In the genomic region with DNA sequence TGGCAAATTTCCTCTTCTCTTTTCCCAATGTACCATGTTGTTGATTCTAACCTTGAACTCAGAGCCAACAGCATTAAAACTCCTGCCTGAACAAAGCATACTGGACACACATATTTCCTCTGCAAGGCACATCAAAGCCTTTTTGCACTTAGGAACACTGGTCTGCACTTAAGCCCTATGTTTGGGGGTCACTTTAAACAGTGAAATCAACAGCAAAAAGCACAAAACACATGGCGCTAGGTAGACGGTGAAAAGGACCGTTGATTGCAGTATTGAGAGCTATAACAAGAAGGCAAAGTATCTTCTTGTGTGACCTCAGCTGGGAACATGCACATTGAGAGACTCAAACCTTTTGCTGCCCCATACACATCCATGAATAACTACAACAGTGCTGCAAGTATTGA, we compare ENCODE assay signal across 36 cellular contexts.
DNase-seq lines count a peak whose midpoint lies in the region; ATAC-seq, FAIRE-seq and TF ChIP-seq lines count a peak whose summit lies in the region.
"Had no signal": no experiment of that assay in that cellular context is flagged by ENCODE, and none has a peak within 500 bp of the region (broad histone marks: within the 10 kb centered on the region; RNA-seq: fewer than 3 reads in every experiment).

No MANE protein-coding gene starts in this region.

- H3K27ac Mint-ChIP-seq in CD4-positive, alpha-beta memory T cell = no peak overlapping the region
- H3K27ac Mint-ChIP-seq: B cell; CD14-positive monocyte; CD4-positive, alpha-beta T cell; CD4-positive, CD25-positive, alpha-beta regulatory T cell; CD8-positive, alpha-beta T cell had no signal

- H3K9me3 ChIP-seq in HepG2 (ENCODE audit: low read length) (peaks cover 13% of the 10 kb centered on the region; the same call in 1 of the 2 replicates), right lobe of liver (no peaks in the 10 kb centered on the region), Karpas-422 (ENCODE audit: low read length) (no peaks in the 10 kb centered on the region), keratinocyte (ENCODE audit: control insufficient read depth, low read depth, low read length) (no peaks in the 10 kb centered on the region)
- no peaks in the 10 kb centered on the region for H3K9me3 ChIP-seq in CD4-positive, alpha-beta memory T cell (ENCODE audit: control insufficient read depth in 1 of 2, low read length in 2 of 2)
- H3K9me3 ChIP-seq: BE2C, Caco-2 had no signal

- H4K20me1 ChIP-seq in HepG2 (ENCODE audit: insufficient read depth, low read length) = no peaks in the 10 kb centered on the region
- no peaks in the 10 kb centered on the region for H4K20me1 ChIP-seq in Karpas-422 (ENCODE audit: insufficient read depth, low read depth, low read length)
- no peaks in the 10 kb centered on the region for H4K20me1 ChIP-seq in keratinocyte (ENCODE audit: control insufficient read depth, extremely low read depth, insufficient read depth, low read length)
- H4K20me1 ChIP-seq: BLaER1; BLaER1 treated with 17β-estradiol and CSF1 and Interleukin-3, amounts not matched to agents 10 nM and 100 nM had no signal

- FAIRE-seq in HepG2 (lab: Jason Lieb, UNC) (peak; percentile 12), keratinocyte (lab: Jason Lieb, UNC) (peak; percentile 5)
- FAIRE-seq: A204.1, A549, D721Med had no signal

- H3K27ac ChIP-seq in HepG2 (ENCODE audit: extremely low read length, insufficient read depth, low read length) = peak overlapping the region; percentile 70
- no peak overlapping the region for H3K27ac ChIP-seq in right lobe of liver
- no peak overlapping the region for H3K27ac ChIP-seq in Karpas-422 (ENCODE audit: low read length)
- no peak overlapping the region for H3K27ac ChIP-seq in keratinocyte (ENCODE audit: control insufficient read depth, insufficient read depth, low read length)
- no peak overlapping the region for H3K27ac ChIP-seq in CD4-positive, alpha-beta memory T cell (ENCODE audit: low read depth, low read length)
- H3K27ac ChIP-seq: 22Rv1; A549; BLaER1; BLaER1 treated with 17β-estradiol and CSF1 and Interleukin-3, amounts not matched to agents 10 nM and 100 nM; C4-2B had no signal

- no TSS peak for BruUV-seq in HepG2 (replicated peaks; lab: Mats Ljungman, UMichigan)

- no peaks in the 10 kb centered on the region for H3K36me3 Mint-ChIP-seq in CD4-positive, alpha-beta memory T cell
- H3K36me3 Mint-ChIP-seq: CD14-positive monocyte; CD4-positive, CD25-positive, alpha-beta regulatory T cell; CD8-positive, alpha-beta T cell had no signal

- no peaks in the 10 kb centered on the region for H3K27me3 ChIP-seq in HepG2 (ENCODE audit: control insufficient read depth in 1 of 2, insufficient read depth in 2 of 2, low read length in 2 of 2)
- H3K27me3 ChIP-seq in right lobe of liver = no peaks in the 10 kb centered on the region
- H3K27me3 ChIP-seq in Karpas-422 (ENCODE audit: low read length) = peaks cover 3% of the 10 kb centered on the region; the same call in 1 of the 2 replicates
- H3K27me3 ChIP-seq in keratinocyte (ENCODE audit: control insufficient read depth, extremely low read depth, insufficient read depth, low read length) = no peaks in the 10 kb centered on the region
- H3K27me3 ChIP-seq in CD4-positive, alpha-beta memory T cell (ENCODE audit: insufficient read depth, low read length) = no peaks in the 10 kb centered on the region
- H3K27me3 ChIP-seq: BE2C; BLaER1; BLaER1 treated with 17β-estradiol and CSF1 and Interleukin-3, amounts not matched to agents 10 nM and 100 nM had no signal

- dilution Hi-C loops in keratinocyte (cut with MboI; ENCODE audit: extremely low pct_ligation_motif_present, low sequenced_read_pairs) = no loop called here

- H3K4me1 ChIP-seq in HepG2 (ENCODE audit: insufficient read depth, low read length) (peaks cover 96% of the 10 kb centered on the region), right lobe of liver (peaks cover 0 to 66% (median 19%) of the 10 kb centered on the region in 4 donors), Karpas-422 (ENCODE audit: low read length) (no peaks in the 10 kb centered on the region), keratinocyte (ENCODE audit: control insufficient read depth, extremely low read depth, insufficient read depth, low read length) (peaks cover 11% of the 10 kb centered on the region)
- H3K4me1 ChIP-seq in CD4-positive, alpha-beta memory T cell (ENCODE audit: insufficient read depth, low read length) = no peaks in the 10 kb centered on the region
- H3K4me1 ChIP-seq: BLaER1; BLaER1 treated with 17β-estradiol and CSF1 and Interleukin-3, amounts not matched to agents 10 nM and 100 nM; Caco-2 had no signal

- H3K9ac ChIP-seq in HepG2 (ENCODE audit: insufficient read depth, low read depth, low read length) (peak overlapping the region; percentile 3; the same call in 1 of the 2 replicates), Karpas-422 (ENCODE audit: low read length) (no peak overlapping the region), keratinocyte (ENCODE audit: control insufficient read depth, extremely low read depth, insufficient read depth, low read length) (no peak overlapping the region)
- H3K9ac ChIP-seq: BLaER1; BLaER1 treated with 17β-estradiol and CSF1 and Interleukin-3, amounts not matched to agents 10 nM and 100 nM had no signal

- TF ChIP-seq POLR2A in HepG2 (IDR thresholded peaks at IDR 0.05; ENCODE audit: insufficient read depth in 1 of 2, low read depth in 2 of 2, low read length in 2 of 2) (no peak), right lobe of liver (IDR thresholded peaks at IDR 0.05) (no peak)

- in situ Hi-C loops in HepG2 (cut with HindIII; ENCODE audit: extremely low pct_ligation_motif_present, low pct_unique_long_range_greater_than_20kb) = no loop called here

- H3K4me2 ChIP-seq in HepG2 (ENCODE audit: low read depth, low read length) (peak overlapping the region; percentile 22), Karpas-422 (ENCODE audit: low read depth, low read length, poor library complexity, severe bottlenecking) (no peak overlapping the region), keratinocyte (ENCODE audit: control insufficient read depth, extremely low read depth, insufficient read depth, low read depth, low read length) (no peak overlapping the region)
- H3K4me2 ChIP-seq: A549; BLaER1; BLaER1 treated with 17β-estradiol and CSF1 and Interleukin-3, amounts not matched to agents 10 nM and 100 nM had no signal

- no peaks in the 10 kb centered on the region for H3K9me2 ChIP-seq in Karpas-422 (replicated peaks; ENCODE audit: insufficient read depth, low read length)

- no peak overlapping the region for H3K4me3 ChIP-seq in HepG2 (replicated peaks in 1 of 3; ENCODE audit: insufficient read depth in 1 of 3, low read depth in 2 of 3, low read length in 3 of 3)
- no peak overlapping the region for H3K4me3 ChIP-seq in right lobe of liver
- no peak overlapping the region for H3K4me3 ChIP-seq in Karpas-422 (ENCODE audit: low read length)
- H3K4me3 ChIP-seq in LNCaP clone FGC (ENCODE audit: low read depth, low read length) = no peak overlapping the region
- H3K4me3 ChIP-seq in keratinocyte (ENCODE audit: control insufficient read depth in 2 of 3, extremely low read depth in 1 of 3, insufficient read depth in 2 of 3, low read depth in 1 of 3, low read length in 3 of 3) = no peak overlapping the region
- H3K4me3 ChIP-seq in CD4-positive, alpha-beta memory T cell (ENCODE audit: low read length in 2 of 2) = no peak overlapping the region
- H3K4me3 ChIP-seq: A549; BLaER1; BLaER1 treated with 17β-estradiol and CSF1 and Interleukin-3, amounts not matched to agents 10 nM and 100 nM had no signal

- peaks cover 11 to 17% of the 10 kb centered on the region in 2 donors for H3K27me3 Mint-ChIP-seq in CD4-positive, alpha-beta memory T cell

- intact Hi-C loops in HepG2 (cut with micrococcal nuclease; ENCODE audit: unreplicated experiment) (no loop called here), right lobe of liver (cut with DNase I) (no loop called here)
- intact Hi-C loops in CD4-positive, alpha-beta memory T cell (cut with micrococcal nuclease) = no loop called here

- no peaks in the 10 kb centered on the region for H3K79me2 ChIP-seq in HepG2 (ENCODE audit: insufficient read depth, low read length)
- H3K79me2 ChIP-seq in Karpas-422 (ENCODE audit: low read length) = no peaks in the 10 kb centered on the region
- no peaks in the 10 kb centered on the region for H3K79me2 ChIP-seq in keratinocyte (ENCODE audit: control insufficient read depth, insufficient read depth, low read length)

- peak; percentile 50; the same call in 1 of the 2 replicates for TF ChIP-seq RAD21 in HepG2 (CRISPR knock-in tag; IDR thresholded peaks at IDR 0.05)

- POLR2A ChIA-PET in HepG2 (lab: Yijun Ruan, JAX) = interaction anchor here (1.0 to 5.8 kb wide), 7 partner anchors 9 to 193 kb away, joined by 3 to 43 read pairs (median 4); no protein-coding TSS in a partner anchor
- POLR2A ChIA-PET in CD4-positive, alpha-beta memory T cell (lab: Charles Lee; ENCODE audit: partially characterized antibody) = no interaction called here

- H2AFZ ChIP-seq in HepG2 (ENCODE audit: low read length) (peak overlapping the region; percentile 7), Karpas-422 (ENCODE audit: low read length) (no peak overlapping the region), keratinocyte (ENCODE audit: control insufficient read depth, low read length) (no peak overlapping the region)

- ATAC-seq in HepG2 (peak; percentile 69), right lobe of liver (no peak), GM19397 (IDR thresholded peaks at IDR 0.05; ENCODE audit: unreplicated experiment) (no peak)
- ATAC-seq: A549; CD8-positive, alpha-beta T cell had no signal

- peak; percentile 95 for DNase-seq in HepG2 (ENCODE audit: low spot score)
- DNase-seq in right lobe of liver = no peak
- DNase-seq in Karpas-422 = peak; percentile 6
- DNase-seq in LNCaP clone FGC (ENCODE audit: low read depth) = peak; percentile 18
- DNase-seq in keratinocyte (ENCODE audit: low read depth, low spot score) = no peak
- DNase-seq in CD4-positive, alpha-beta memory T cell = no peak
- DNase-seq in cerebellar nuclear complex (lab: John Stamatoyannopoulos, UW) = no peak
- DNase-seq: 8988T; ACHN; AML-193; BE2C; C1 segment of cervical spinal cord; Caco-2; Calu3; CD4-positive, alpha-beta T cell; CD4-positive, CD25-positive, alpha-beta regulatory T cell; CD8-positive, alpha-beta memory T cell; CD8-positive, alpha-beta T cell; COR-L47; DMS 273 treated with DMSO at 0.1 percent for 48 hours; DMS153; DMS53; DMS79; DMS79 treated with DMSO at 0.1 percent for 48 hours; DND-41; EL had no signal

- H3K36me3 ChIP-seq in HepG2 (replicated peaks in 1 of 2; ENCODE audit: control insufficient read depth in 1 of 2, insufficient read depth in 2 of 2, low read length in 2 of 2) = no peaks in the 10 kb centered on the region
- no peaks in the 10 kb centered on the region for H3K36me3 ChIP-seq in right lobe of liver
- H3K36me3 ChIP-seq in Karpas-422 (ENCODE audit: insufficient read depth, low read length) = no peaks in the 10 kb centered on the region
- no peaks in the 10 kb centered on the region for H3K36me3 ChIP-seq in keratinocyte (ENCODE audit: control insufficient read depth in 2 of 2, extremely low read depth in 1 of 2, insufficient read depth in 2 of 2, low read length in 2 of 2)
- H3K36me3 ChIP-seq in CD4-positive, alpha-beta memory T cell (ENCODE audit: insufficient read depth, low read length) = no peaks in the 10 kb centered on the region
- H3K36me3 ChIP-seq: BE2C; BLaER1; BLaER1 treated with 17β-estradiol and CSF1 and Interleukin-3, amounts not matched to agents 10 nM and 100 nM had no signal

- H3K4me3 Mint-ChIP-seq in CD4-positive, alpha-beta memory T cell = no peak overlapping the region
- H3K4me3 Mint-ChIP-seq: B cell; CD14-positive monocyte; CD4-positive, alpha-beta T cell; CD4-positive, CD25-positive, alpha-beta regulatory T cell; CD8-positive, alpha-beta memory T cell; CD8-positive, alpha-beta T cell had no signal

- H3K4me1 Mint-ChIP-seq in CD4-positive, alpha-beta memory T cell = no peaks in the 10 kb centered on the region
- H3K4me1 Mint-ChIP-seq: B cell; CD14-positive monocyte; CD4-positive, CD25-positive, alpha-beta regulatory T cell; CD8-positive, alpha-beta memory T cell had no signal

- CTCF ChIA-PET in HepG2 (lab: Yijun Ruan, JAX; ENCODE audit: low intra/inter-chr PET ratio, low total read pairs) = no interaction called here
- CTCF ChIA-PET in CD4-positive, alpha-beta memory T cell (lab: Charles Lee; ENCODE audit: partially characterized antibody) = no interaction called here

- peak; percentile 18; the same call in 1 of the 2 replicates for TF ChIP-seq CTCF in HepG2 (CRISPR knock-in tag; IDR thresholded peaks at IDR 0.05)
- TF ChIP-seq CTCF in right lobe of liver (IDR thresholded peaks at IDR 0.05) = no peak
- TF ChIP-seq CTCF in LNCaP clone FGC (IDR thresholded peaks at IDR 0.05; ENCODE audit: control insufficient read depth, extremely low read depth, insufficient read depth) = no peak
- no peak for TF ChIP-seq CTCF in keratinocyte (optimal IDR thresholded peaks at IDR 0.05 in 1 of 3, IDR thresholded peaks at IDR 0.05 in 1 of 3, conservative IDR thresholded peaks at IDR 0.05 in 1 of 3; ENCODE audit: extremely low read depth in 1 of 3, insufficient read depth in 2 of 3, low read length in 3 of 3)

- peak; percentile 93 to 95 for TF ChIP-seq EP300 in HepG2 (IDR thresholded peaks at IDR 0.05; ENCODE audit: low read depth in 2 of 2, low read length in 2 of 2)
- peak; percentile 92 for TF ChIP-seq EP300 in HepG2 (CRISPR knock-in tag; IDR thresholded peaks at IDR 0.05; ENCODE audit: borderline replicate concordance)

- H3K9me3 Mint-ChIP-seq in CD4-positive, alpha-beta memory T cell = peaks cover 0 to 6% (median 2%) of the 10 kb centered on the region in 8 donors
- H3K9me3 Mint-ChIP-seq: CD8-positive, alpha-beta memory T cell; CD8-positive, alpha-beta T cell had no signal

- WGBS in HepG2 (ENCODE audit: low lambda C conversion rate) = 7% methylated on average over 3 of the region's 3 CpGs
- WGBS in right lobe of liver (ENCODE audit: insufficient coverage, low coverage, low lambda C conversion rate, missing lambda C conversion rate) = 84% methylated on average over 3 of the region's 3 CpGs

- no peaks in the 10 kb centered on the region for H3K9me1 ChIP-seq in keratinocyte (ENCODE audit: control insufficient read depth, extremely low read depth, insufficient read depth, low read length)

Comparison
In these comparisons a context has a peak if more than half of its experiments do, and no peak if none do; other contexts are left out.
1. DNase-seq: peak in HepG2 (single experiment), Karpas-422 (single experiment) and LNCaP clone FGC (single experiment); none in right lobe of liver (0 of 3), keratinocyte (single experiment), CD4-positive, alpha-beta memory T cell (0 of 5) and cerebellar nuclear complex (0 of 2).